ENCODE assay signal across 8 cellular contexts in genomic region chr4:30437316-30437715, GRCh38.
"Had no signal": no experiment of that assay in that cellular context is flagged by ENCODE, and none has a peak within 500 bp of the region (broad histone marks: within the 10 kb centered on the region; RNA-seq: fewer than 3 reads in every experiment).

No MANE protein-coding gene starts in this region.

- H3K4me3 ChIP-seq: GM23248, HAP-1 had no signal

- H3K27ac ChIP-seq: GM23248, HL-60 had no signal

- H3K4me1 ChIP-seq: HAP-1 had no signal

- ATAC-seq: HCT116, HepG2 had no signal

- FAIRE-seq: HepG2 had no signal

- DNase-seq: GM23248, GOT3, H7, HFFc6 had no signal

- H3K36me3 ChIP-seq: HAP-1 had no signal

- H3K9me3 ChIP-seq: HAP-1 had no signal
